ENCODE assay signal across 7 cellular contexts in genomic region chr14:80953211-80953610, GRCh38. TPM values are rescaled to one million over a fixed set of nuclear protein-coding genes. Genes with fewer than 3 reads are reported as not detected.
"Had no signal": no experiment of that assay in that cellular context is flagged by ENCODE, and none has a peak within 500 bp of the region (broad histone marks: within the 10 kb centered on the region; RNA-seq: fewer than 3 reads in every experiment).

No MANE protein-coding gene starts in this region.

RNA-seq across cellular contexts. Expression of gene TSHR, which starts 2.2 kb away (rescaled TPM):
- total RNA-seq: activated B cell treated with CpG ODN at 0.5 μM for 24 hours; activated CD4-positive, alpha-beta memory T cell treated with anti-CD3 and anti-CD28 coated beads for 36 hours; activated CD4-positive, alpha-beta T cell treated with anti-CD3 and anti-CD28 coated beads for 36 hours; activated CD4-positive, alpha-beta T cell treated with anti-CD3 and anti-CD28 coated beads, Interleukin-2, amount 10 ng/mL, durations not matched to agents 24 days and 14 days; activated CD8-positive, alpha-beta memory T cell treated with anti-CD3 and anti-CD28 coated beads for 36 hours; activated CD8-positive, alpha-beta T cell treated with anti-CD3 and anti-CD28 coated beads, Interleukin-2, amount 10 ng/mL, durations not matched to agents 7 days and 5 days; WTC11 had no signal
